ENCODE assay signal across 11 cellular contexts in the genomic region with DNA sequence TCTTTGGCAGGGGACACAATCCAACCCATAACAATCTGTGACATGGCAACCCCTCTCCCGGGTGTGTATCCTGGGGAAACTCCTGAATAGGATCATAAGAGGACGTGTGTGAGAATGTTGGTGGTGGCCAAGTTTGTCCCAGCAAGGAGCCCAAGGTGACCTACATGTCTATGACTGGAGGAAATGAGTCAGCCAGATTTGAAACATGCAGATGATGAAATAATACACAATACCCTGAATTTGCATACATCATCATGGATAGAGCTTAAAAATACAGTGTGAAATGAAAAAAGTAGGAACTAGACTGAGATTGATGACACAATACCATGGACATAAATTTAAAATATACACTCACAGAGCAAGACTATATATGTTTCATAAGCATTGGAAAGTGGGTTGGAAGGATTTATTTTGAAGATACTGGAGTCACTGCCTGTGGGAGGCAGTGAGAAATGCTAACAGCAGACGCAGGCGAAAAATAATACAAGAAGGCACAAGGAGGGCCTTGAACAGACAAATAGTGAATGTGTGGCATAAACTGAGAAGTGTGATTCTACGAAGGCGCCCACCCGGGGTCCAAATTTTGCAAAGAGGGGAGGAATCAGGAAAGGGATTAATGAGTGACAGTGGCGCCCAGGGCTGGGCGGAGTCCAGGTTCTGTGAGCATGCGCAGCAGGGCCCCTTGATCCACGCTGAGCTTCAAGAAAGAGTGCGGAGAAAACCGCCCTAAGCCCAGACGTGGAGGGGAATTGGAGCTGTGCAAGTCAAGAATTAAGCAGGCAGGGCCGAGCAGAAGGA. TPM values are rescaled to one million over a fixed set of nuclear protein-coding genes. Genes with fewer than 3 reads are reported as not detected.
DNase-seq lines count a peak whose midpoint lies in the region; ATAC-seq and TF ChIP-seq lines count a peak whose summit lies in the region.
"Had no signal": no experiment of that assay in that cellular context is flagged by ENCODE, and none has a peak within 500 bp of the region (broad histone marks: within the 10 kb centered on the region; RNA-seq: fewer than 3 reads in every experiment).

No MANE protein-coding gene starts in this region.

- TF ChIP-seq CTCF in heart left ventricle (IDR thresholded peaks at IDR 0.05) (no peak), activated B cell treated with CpG ODN at 0.5 μM for 24 hours (IDR thresholded peaks at IDR 0.05) (no peak), esophagus squamous epithelium (IDR thresholded peaks at IDR 0.05) (no peak), prostate gland (IDR thresholded peaks at IDR 0.05) (no peak)

- H3K36me3 Mint-ChIP-seq in activated B cell treated with CpG ODN at 0.5 μM for 24 hours (ENCODE audit: low read depth), result no peaks in the 10 kb centered on the region
- H3K36me3 Mint-ChIP-seq: CD4-positive, alpha-beta memory T cell had no signal

- H3K4me3 ChIP-seq in heart left ventricle (no peak overlapping the region), esophagus squamous epithelium (no peak overlapping the region), prostate gland (no peak overlapping the region)

- H3K27me3 Mint-ChIP-seq in activated B cell treated with CpG ODN at 0.5 μM for 24 hours, result no peaks in the 10 kb centered on the region

- TF ChIP-seq POLR2A in heart left ventricle (IDR thresholded peaks at IDR 0.05) (no peak), esophagus squamous epithelium (IDR thresholded peaks at IDR 0.05) (no peak), prostate gland (IDR thresholded peaks at IDR 0.05) (no peak)

- no peaks in the 10 kb centered on the region for H3K9me3 ChIP-seq in heart left ventricle
- H3K9me3 ChIP-seq in esophagus squamous epithelium, result no peaks in the 10 kb centered on the region
- H3K9me3 ChIP-seq in prostate gland, result no peaks in the 10 kb centered on the region

- peak in 3 of 4 donors; percentile 56 to 83 (median 82) for ATAC-seq in heart left ventricle
- ATAC-seq in activated B cell treated with CpG ODN at 0.5 μM for 24 hours (ENCODE audit: low read depth), result peak; percentile 13
- ATAC-seq in left cardiac atrium, result peak; percentile 58 to 59

- DNase-seq in heart left ventricle, result peak in 1 of 5 donors; percentile 43
- DNase-seq in cardiac septum (ENCODE audit: low spot score), result no peak
- no peak for DNase-seq in activated B cell treated with CpG ODN at 0.5 μM for 24 hours
- no peak for DNase-seq in left cardiac atrium
- DNase-seq in cortex of kidney (lab: John Stamatoyannopoulos, UW), result no peak
- DNase-seq in esophagus squamous epithelium (lab: John Stamatoyannopoulos, UW), result no peak
- DNase-seq in activated CD8-positive, alpha-beta memory T cell treated with anti-CD3 and anti-CD28 coated beads for 24 hours, result no peak
- DNase-seq in prostate gland (ENCODE audit: low spot score), result no peak
- DNase-seq: CD4-positive, alpha-beta memory T cell; NCI-H187 had no signal

- H3K27ac Mint-ChIP-seq in activated B cell treated with CpG ODN at 0.5 μM for 24 hours, result no peak overlapping the region

- H3K9me3 Mint-ChIP-seq in activated B cell treated with CpG ODN at 0.5 μM for 24 hours, result no peaks in the 10 kb centered on the region
- H3K9me3 Mint-ChIP-seq: CD4-positive, alpha-beta memory T cell had no signal

- CTCF ChIA-PET in activated B cell treated with CpG ODN at 0.5 μM for 24 hours (lab: Charles Lee), result no interaction called here

- H3K4me3 Mint-ChIP-seq in activated B cell treated with CpG ODN at 0.5 μM for 24 hours, result no peak overlapping the region
- H3K4me3 Mint-ChIP-seq: CD4-positive, alpha-beta memory T cell had no signal

- H3K27ac ChIP-seq in heart left ventricle (peak overlapping the region in 1 of 12 donors; percentile 44), esophagus squamous epithelium (no peak overlapping the region), prostate gland (no peak overlapping the region)

- intact Hi-C loops in heart left ventricle (cut with DNase I) (no loop called here), cardiac septum (cut with DNase I) (no loop called here), activated B cell treated with CpG ODN at 0.5 μM for 24 hours (cut with micrococcal nuclease) (no loop called here), left cardiac atrium (cut with DNase I) (no loop called here), esophagus squamous epithelium (cut with DNase I) (no loop called here), prostate gland (cut with DNase I) (no loop called here)

- H3K27me3 ChIP-seq in heart left ventricle (no peaks in the 10 kb centered on the region), esophagus squamous epithelium (no peaks in the 10 kb centered on the region), prostate gland (replicated peaks; ENCODE audit: insufficient read depth) (no peaks in the 10 kb centered on the region)

- H3K4me1 ChIP-seq in heart left ventricle (peaks cover 0 to 33% (median 13%) of the 10 kb centered on the region in 12 donors), esophagus squamous epithelium (peaks cover 0 to 5% (median 5%) of the 10 kb centered on the region in 3 donors), prostate gland (replicated peaks) (no peaks in the 10 kb centered on the region)

- H3K36me3 ChIP-seq in heart left ventricle, result no peaks in the 10 kb centered on the region
- H3K36me3 ChIP-seq in esophagus squamous epithelium, result no peaks in the 10 kb centered on the region
- no peaks in the 10 kb centered on the region for H3K36me3 ChIP-seq in prostate gland

- POLR2A ChIA-PET in activated B cell treated with CpG ODN at 0.5 μM for 24 hours (lab: Charles Lee), result interaction anchor here (0.9 to 1.0 kb wide), 3 partner anchors 8 to 14 kb away, joined by 3 to 5 read pairs (median 4); no protein-coding TSS in a partner anchor

- H3K4me1 Mint-ChIP-seq in activated B cell treated with CpG ODN at 0.5 μM for 24 hours, result peaks cover 31% of the 10 kb centered on the region

- 80 to 85% (median 82%) methylated on average over 15 of the region's 15 CpGs for WGBS in heart left ventricle, 4 donors
- WGBS in esophagus squamous epithelium, 2 donors, result 86 to 89% methylated on average over 14 to 15 of the region's 15 CpGs
- 94% methylated on average over 15 of the region's 15 CpGs for WGBS in prostate gland

RNA-seq across cellular contexts. Expression of a gene that starts 7.0 kb away (rescaled TPM):
- total RNA-seq in heart left ventricle, result 1 to 10 TPM in 8 of 9 donors, under 1 TPM in 1; 0.91 to 4.8 (median 2.3) TPM
- polyA plus RNA-seq in heart left ventricle, result 1 to 10 TPM in 1 of 2 donors, under 1 TPM in 1; 0.91 to 5.4 TPM
- 1.9 TPM for total RNA-seq in cardiac septum
- total RNA-seq in activated B cell treated with CpG ODN at 0.5 μM for 24 hours, result 1.0 and 1.9 TPM in 2 replicates
- 1 to 10 TPM; 1.3 to 2.1 TPM for total RNA-seq in left cardiac atrium
- total RNA-seq in esophagus squamous epithelium, result under 1 TPM in 2 of 4 donors, not detected in 2; 0.76 TPM
- total RNA-seq in prostate gland, result 1 to 10 TPM in 1 of 2 donors, not detected in 1; 1.6 TPM
- total RNA-seq: SK-MEL-5 had no signal

Comparison
In these comparisons a context has a peak if more than half of its experiments do, and no peak if none do; other contexts are left out.
1. ATAC-seq: peak in every context shown above with its lines; median percentile 82 in heart left ventricle; 58 in left cardiac atrium; 13 in activated B cell treated with CpG ODN at 0.5 μM for 24 hours.